ENCODE assay signal across 15 cellular contexts in genomic region chr6:169230923-169231789, GRCh38. TPM values are rescaled to one million over a fixed set of nuclear protein-coding genes. Genes with fewer than 3 reads are reported as not detected.
"Had no signal": no experiment of that assay in that cellular context is flagged by ENCODE, and none has a peak within 500 bp of the region (broad histone marks: within the 10 kb centered on the region; RNA-seq: fewer than 3 reads in every experiment).

No MANE protein-coding gene starts in this region.

- H3K9me3 ChIP-seq: body of pancreas, transverse colon had no signal

- H3K4me2 ChIP-seq: smooth muscle cell had no signal

- H3K4me1 Mint-ChIP-seq: immature natural killer cell, T-helper 17 cell had no signal

- H3K27ac Mint-ChIP-seq: activated CD4-positive, alpha-beta memory T cell treated with anti-CD3 and anti-CD28 coated beads for 36 hours; activated naive CD4-positive, alpha-beta T cell treated with anti-CD3 and anti-CD28 coated beads for 36 hours; activated T-helper 1 cell treated with anti-CD3 and anti-CD28 coated beads, Interleukin-12 subunit alpha, Interleukin-12 subunit beta, Interleukin-2, Interleukin-4 antibody, amounts not matched to agents 30 ng/mL and 10 ng/mL and 1 ng/mL, durations not matched to agents 14 hours and 24 hours and 36 hours; immature natural killer cell; T-helper 17 cell had no signal

- DNase-seq: activated CD4-positive, alpha-beta memory T cell treated with anti-CD3 and anti-CD28 coated beads for 36 hours; activated CD4-positive, CD25-positive, alpha-beta regulatory T cell treated with anti-CD3 and anti-CD28 coated beads, Interleukin-2, amount 50 U/mL, for 72 hours; activated naive CD4-positive, alpha-beta T cell treated with anti-CD3 and anti-CD28 coated beads for 36 hours; body of pancreas; immature natural killer cell; retina; SIG-M5; T-helper 17 cell; transverse colon had no signal

- ATAC-seq: body of pancreas, esophagus mucosa, T-helper 17 cell had no signal

- H3K4me1 ChIP-seq: body of pancreas, parathyroid adenoma, transverse colon had no signal

- H3K36me3 Mint-ChIP-seq: activated CD4-positive, alpha-beta memory T cell treated with anti-CD3 and anti-CD28 coated beads for 36 hours; immature natural killer cell had no signal

- H3K79me2 ChIP-seq: parathyroid adenoma had no signal

- H3K27ac ChIP-seq: body of pancreas, parathyroid adenoma had no signal

- H3K27me3 ChIP-seq: body of pancreas, transverse colon had no signal

- H3K4me3 Mint-ChIP-seq: activated CD4-positive, alpha-beta memory T cell treated with anti-CD3 and anti-CD28 coated beads for 36 hours; activated naive CD4-positive, alpha-beta T cell treated with anti-CD3 and anti-CD28 coated beads for 36 hours; activated T-helper 1 cell treated with anti-CD3 and anti-CD28 coated beads, Interleukin-12 subunit alpha, Interleukin-12 subunit beta, Interleukin-2, Interleukin-4 antibody, amounts not matched to agents 30 ng/mL and 10 ng/mL and 1 ng/mL, durations not matched to agents 14 hours and 24 hours and 36 hours; immature natural killer cell; nephron; T-helper 17 cell had no signal

- H2AFZ ChIP-seq: parathyroid adenoma had no signal

- H3K4me3 ChIP-seq: body of pancreas, smooth muscle cell, transverse colon had no signal

- H3K36me3 ChIP-seq: transverse colon had no signal

RNA-seq across cellular contexts. Expression of gene THBS2, which starts 22.5 kb away (rescaled TPM):
- total RNA-seq: activated CD4-positive, alpha-beta memory T cell treated with anti-CD3 and anti-CD28 coated beads for 36 hours; activated naive CD4-positive, alpha-beta T cell treated with anti-CD3 and anti-CD28 coated beads for 36 hours; activated T-helper 1 cell treated with anti-CD3 and anti-CD28 coated beads, Interleukin-12 subunit alpha, Interleukin-12 subunit beta, Interleukin-2, Interleukin-4 antibody, amounts not matched to agents 30 ng/mL and 10 ng/mL and 1 ng/mL, durations not matched to agents 14 hours and 24 hours and 36 hours; dermis microvascular lymphatic vessel endothelial cell; T-helper 17 cell had no signal
